In the genomic region with DNA sequence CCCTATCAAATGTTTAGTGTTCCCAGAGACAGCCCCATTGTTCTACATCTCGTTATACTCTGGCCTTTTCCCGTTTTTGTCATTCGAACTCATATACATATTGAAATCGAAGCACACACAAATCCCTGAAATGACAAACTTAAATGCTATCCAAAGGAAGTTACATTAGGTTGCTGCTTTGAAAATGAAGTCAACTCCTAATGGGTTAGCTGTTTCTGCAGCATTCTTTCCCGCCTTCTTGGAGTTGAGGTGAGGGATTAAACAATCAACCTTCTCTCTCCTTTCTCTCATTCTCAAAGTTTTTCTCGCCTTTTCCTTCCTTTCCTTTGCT, we compare ENCODE assay signal across 8 cellular contexts. TPM values are rescaled to one million over a fixed set of nuclear protein-coding genes. Genes with fewer than 3 reads are reported as not detected.
DNase-seq lines count a peak whose midpoint lies in the region; ATAC-seq and TF ChIP-seq lines count a peak whose summit lies in the region.

No MANE protein-coding gene starts in this region.

- TF ChIP-seq CTCF in RWPE2 (IDR thresholded peaks at IDR 0.05; ENCODE audit: poor library complexity, severe bottlenecking) (no peak), gastrocnemius medialis (IDR thresholded peaks at IDR 0.05 in 4 of 5, conservative IDR thresholded peaks at IDR 0.05 in 1 of 5) (no peak)

- in situ Hi-C loops in gastrocnemius medialis (cut with MboI; ENCODE audit: low sequenced_read_pairs in 4 of 4) = no loop called here

- no peaks in the 10 kb centered on the region for H3K4me1 ChIP-seq in RWPE2 (ENCODE audit: insufficient read depth, poor library complexity, severe bottlenecking)
- peaks cover 7 to 13% of the 10 kb centered on the region in 2 donors for H3K4me1 ChIP-seq in gastrocnemius medialis

- H3K27ac ChIP-seq in RWPE2 (ENCODE audit: poor library complexity, severe bottlenecking) (peak overlapping the region; percentile 75), gastrocnemius medialis (peak overlapping the region; percentile 64 to 79 (median 71))

- H3K27me3 ChIP-seq in H7 (ENCODE audit: control insufficient read depth, insufficient read depth, low read length) = no peaks in the 10 kb centered on the region
- no peaks in the 10 kb centered on the region for H3K27me3 ChIP-seq in RWPE2 (ENCODE audit: insufficient read depth, poor library complexity, severe bottlenecking)
- H3K27me3 ChIP-seq in gastrocnemius medialis = no peaks in the 10 kb centered on the region

- H3K4me3 ChIP-seq in H7 (ENCODE audit: insufficient read depth, low read depth, low read length) (peak overlapping the region; percentile 59), RWPE2 (ENCODE audit: severe bottlenecking) (peak overlapping the region; percentile 51), gastrocnemius medialis (peak overlapping the region; percentile 68 to 85 (median 80))

- H3K9me3 ChIP-seq in RWPE2 (ENCODE audit: severe bottlenecking) = no peaks in the 10 kb centered on the region
- no peaks in the 10 kb centered on the region for H3K9me3 ChIP-seq in gastrocnemius medialis

- no peak for TF ChIP-seq POLR2A in gastrocnemius medialis (IDR thresholded peaks at IDR 0.05)

- H3K36me3 ChIP-seq in H7 (replicated peaks; ENCODE audit: control insufficient read depth, insufficient read depth, low read length) = peaks cover 14% of the 10 kb centered on the region
- H3K36me3 ChIP-seq in RWPE2 (ENCODE audit: low read depth) = no peaks in the 10 kb centered on the region
- H3K36me3 ChIP-seq in gastrocnemius medialis = no peaks in the 10 kb centered on the region

- DNase-seq in H7 = no peak
- DNase-seq in RWPE2 (ENCODE audit: low spot score) = no peak
- DNase-seq in fibroblast of gingiva (ENCODE audit: low read depth) = peak; percentile 1
- no peak for DNase-seq in gastrocnemius medialis
- no peak for DNase-seq in anterior cingulate cortex (lab: John Stamatoyannopoulos, UW)
- no peak for DNase-seq in GOT3 (lab: John Stamatoyannopoulos, UW)

- intact Hi-C loops in gastrocnemius medialis (cut with DNase I; ENCODE audit: low total_unique reads) = loop anchor here (1.0 kb wide), 1 partner anchor 36 kb away; a partner anchor contains a TSS

- ATAC-seq in RWPE2 (ENCODE audit: low read depth) (no peak), gastrocnemius medialis (no peak), HG02642 (IDR thresholded peaks at IDR 0.05; ENCODE audit: poor library complexity, unreplicated experiment) (no peak), HG03469 (IDR thresholded peaks at IDR 0.05; ENCODE audit: unreplicated experiment) (no peak)

RNA-seq across cellular contexts. Expression of a gene that starts 0.6 kb away (rescaled TPM):
- 245 and 364 TPM in 2 replicates for total RNA-seq in H7 (2014; rRNA removed; shearing (Covaris generic))
- total RNA-seq in gastrocnemius medialis = 10 to 100 TPM; 21.9 to 33.5 (median 30.1) TPM

RNA-seq across cellular contexts. Expression of a gene that starts 35.8 kb away (rescaled TPM):
- 125 and 182 TPM in 2 replicates for total RNA-seq in H7 (2014; rRNA removed; shearing (Covaris generic))
- 10 to 100 TPM; 46.6 to 75.3 (median 66.0) TPM for total RNA-seq in gastrocnemius medialis
